ENCODE assay signal across 13 cellular contexts in genomic region chr13:73429691-73430090, GRCh38.
A peak's percentile ranks its signal among the peaks of the same experiment; 100 is the strongest.
DNase-seq lines count a peak whose midpoint lies in the region; ATAC-seq, FAIRE-seq and TF ChIP-seq lines count a peak whose summit lies in the region.
"Had no signal": no experiment of that assay in that cellular context is flagged by ENCODE, and none has a peak within 500 bp of the region (broad histone marks: within the 10 kb centered on the region; RNA-seq: fewer than 3 reads in every experiment).

No MANE protein-coding gene starts in this region.

- H3K4me3 ChIP-seq in bronchial epithelial cell (ENCODE audit: low read depth, low read length) = no peak overlapping the region
- H3K4me3 ChIP-seq: right lobe of liver had no signal

- H3K36me3 ChIP-seq in bronchial epithelial cell (ENCODE audit: control insufficient read depth, insufficient read depth, low read length) = no peaks in the 10 kb centered on the region
- H3K36me3 ChIP-seq: right lobe of liver had no signal

- H3K9me3 Mint-ChIP-seq in activated CD4-positive, alpha-beta T cell treated with anti-CD3 and anti-CD28 coated beads, Interleukin-2, amount 10 ng/mL, durations not matched to agents 7 days and 5 days = peaks cover 5% of the 10 kb centered on the region

- POLR2A ChIA-PET in activated CD4-positive, alpha-beta T cell treated with anti-CD3 and anti-CD28 coated beads, Interleukin-2, amount 10 ng/mL, durations not matched to agents 7 days and 5 days (lab: Charles Lee) = no interaction called here

- DNase-seq in NCI-H82 (lab: John Stamatoyannopoulos, UW) = peak; percentile 7
- DNase-seq in NCI-H82 treated with DMSO at 0.1 percent for 48 hours (lab: John Stamatoyannopoulos, UW; ENCODE audit: unreplicated experiment) = no peak
- DNase-seq in bronchial epithelial cell (ENCODE audit: low read depth) = peak; percentile 97
- peak; percentile 57 for DNase-seq in kidney glomerular epithelial cell (lab: John Stamatoyannopoulos, UW)
- no peak for DNase-seq in activated CD4-positive, alpha-beta T cell treated with anti-CD3 and anti-CD28 coated beads, Interleukin-2, amount 10 ng/mL, durations not matched to agents 7 days and 5 days
- no peak for DNase-seq in A172 (ENCODE audit: low spot score)
- DNase-seq in GM12891 (ENCODE audit: insufficient read length, low spot score) = no peak
- DNase-seq: activated naive CD4-positive, alpha-beta T cell treated with anti-CD3 and anti-CD28 coated beads, Interleukin-2, amount 10 ng/mL, durations not matched to agents 7 days and 5 days; immature natural killer cell; Karpas-422; NCI-H2029 treated with DMSO at 0.1 percent for 48 hours; right lobe of liver had no signal

- H3K36me3 Mint-ChIP-seq in activated CD4-positive, alpha-beta T cell treated with anti-CD3 and anti-CD28 coated beads, Interleukin-2, amount 10 ng/mL, durations not matched to agents 7 days and 5 days (ENCODE audit: low read depth) = no peaks in the 10 kb centered on the region
- H3K36me3 Mint-ChIP-seq: activated naive CD4-positive, alpha-beta T cell treated with anti-CD3 and anti-CD28 coated beads, Interleukin-2, amount 10 ng/mL, durations not matched to agents 7 days and 5 days; immature natural killer cell had no signal

- H3K27me3 ChIP-seq in bronchial epithelial cell (ENCODE audit: control insufficient read depth, insufficient read depth, low read length) = no peaks in the 10 kb centered on the region
- H3K27me3 ChIP-seq: right lobe of liver had no signal

- H3K27ac Mint-ChIP-seq in activated CD4-positive, alpha-beta T cell treated with anti-CD3 and anti-CD28 coated beads, Interleukin-2, amount 10 ng/mL, durations not matched to agents 7 days and 5 days = no peak overlapping the region
- H3K27ac Mint-ChIP-seq: activated naive CD4-positive, alpha-beta T cell treated with anti-CD3 and anti-CD28 coated beads, Interleukin-2, amount 10 ng/mL, durations not matched to agents 7 days and 5 days; immature natural killer cell had no signal

- ATAC-seq in GM18517 (IDR thresholded peaks at IDR 0.05; ENCODE audit: unreplicated experiment) = no peak
- ATAC-seq: right lobe of liver had no signal

- no peak for TF ChIP-seq POLR2A in GM12891 (IDR thresholded peaks at IDR 0.05; ENCODE audit: low read depth, low read length)

- FAIRE-seq in bronchial epithelial cell (lab: Jason Lieb, UNC) (no peak), GM12891 (lab: Jason Lieb, UNC) (no peak)

- CTCF ChIA-PET in activated CD4-positive, alpha-beta T cell treated with anti-CD3 and anti-CD28 coated beads, Interleukin-2, amount 10 ng/mL, durations not matched to agents 7 days and 5 days (lab: Charles Lee) = no interaction called here

- no peak overlapping the region for H3K4me3 Mint-ChIP-seq in activated CD4-positive, alpha-beta T cell treated with anti-CD3 and anti-CD28 coated beads, Interleukin-2, amount 10 ng/mL, durations not matched to agents 7 days and 5 days
- H3K4me3 Mint-ChIP-seq: activated naive CD4-positive, alpha-beta T cell treated with anti-CD3 and anti-CD28 coated beads, Interleukin-2, amount 10 ng/mL, durations not matched to agents 7 days and 5 days; immature natural killer cell had no signal

- TF ChIP-seq CTCF in bronchial epithelial cell (IDR thresholded peaks at IDR 0.05; ENCODE audit: insufficient read depth, low read length, severe bottlenecking) = no peak

- H3K27me3 Mint-ChIP-seq in activated CD4-positive, alpha-beta T cell treated with anti-CD3 and anti-CD28 coated beads, Interleukin-2, amount 10 ng/mL, durations not matched to agents 7 days and 5 days = peaks cover 4% of the 10 kb centered on the region
- H3K27me3 Mint-ChIP-seq: activated naive CD4-positive, alpha-beta T cell treated with anti-CD3 and anti-CD28 coated beads, Interleukin-2, amount 10 ng/mL, durations not matched to agents 7 days and 5 days had no signal

- H3K4me1 Mint-ChIP-seq in activated CD4-positive, alpha-beta T cell treated with anti-CD3 and anti-CD28 coated beads, Interleukin-2, amount 10 ng/mL, durations not matched to agents 7 days and 5 days = no peaks in the 10 kb centered on the region
- H3K4me1 Mint-ChIP-seq: immature natural killer cell had no signal

TF ChIP-seq in GM12891, 5 proteins besides CTCF, POLR2A, EP300 and RAD21:
- TF ChIP-seq POU2F2 (IDR thresholded peaks at IDR 0.05; ENCODE audit: low read depth, low read length) = no peak
- TF ChIP-seq POLR2AphosphoS5 (IDR thresholded peaks at IDR 0.05; ENCODE audit: low read depth, low read length) = no peak
- TF ChIP-seq PAX5 (IDR thresholded peaks at IDR 0.05; ENCODE audit: insufficient read depth, low read length, severe bottlenecking) = no peak
- no peak for TF ChIP-seq SPI1 (IDR thresholded peaks at IDR 0.05; ENCODE audit: low read depth, low read length)
- no peak for TF ChIP-seq TAF1 (IDR thresholded peaks at IDR 0.05; ENCODE audit: low read depth, low read length)
TF ChIP-seq in GM12891: peak in this region for 0.

Comparison
In these comparisons a context has a peak if more than half of its experiments do, and no peak if none do; other contexts are left out.
1. DNase-seq: peak in NCI-H82 (single experiment), bronchial epithelial cell (single experiment) and kidney glomerular epithelial cell (single experiment); none in NCI-H82 treated with DMSO at 0.1 percent for 48 hours (single experiment), activated CD4-positive, alpha-beta T cell treated with anti-CD3 and anti-CD28 coated beads, Interleukin-2, amount 10 ng/mL, durations not matched to agents 7 days and 5 days (single experiment), A172 (single experiment) and GM12891 (single experiment).